1 cellular context compared by ENCODE assay signal in genomic region chr15:49169880-49170597, GRCh38.
TF ChIP-seq lines count a peak whose summit lies in the region.

Gene GALK2 (plus strand): TSS chr15:49170247. CDS start chr15:49170323, 76 bp downstream.

TF ChIP-seq in K562, 482 proteins besides CTCF, POLR2A, EP300 and RAD21 (continued from another document and continues in another):
- TF ChIP-seq SFPQ (IDR thresholded peaks at IDR 0.05; ENCODE audit: low read depth, low read length) (no peak), ZZZ3 (IDR thresholded peaks at IDR 0.05) (no peak), ZNF780A (CRISPR knock-in tag; IDR thresholded peaks at IDR 0.05) (no peak), BCL6 (CRISPR knock-in tag; IDR thresholded peaks at IDR 0.05) (no peak), HDAC8 (tag; IDR thresholded peaks at IDR 0.05) (no peak), SNIP1 (IDR thresholded peaks at IDR 0.05; ENCODE audit: low read depth) (no peak), RBM14 (IDR thresholded peaks at IDR 0.05; ENCODE audit: borderline replicate concordance, insufficient read depth, low read depth, low read length) (no peak), POLR2AphosphoS5 (IDR thresholded peaks at IDR 0.05; ENCODE audit: control insufficient read depth, insufficient read depth, low read depth, low read length) (peak; percentile 93), AFF1 (IDR thresholded peaks at IDR 0.05; ENCODE audit: low read depth in 1 of 2, partially characterized antibody in 2 of 2) (peak; percentile 6 to 68), LEF1 (IDR thresholded peaks at IDR 0.05) (peak; percentile 86; the same call in 1 of the 2 replicates), ZNF143 (CRISPR knock-in tag; IDR thresholded peaks at IDR 0.05) (no peak), PHTF2 (CRISPR knock-in tag; IDR thresholded peaks at IDR 0.05) (no peak), MNT (conservative IDR thresholded peaks at IDR 0.05) (peak; percentile 94 to 97), MEF2D (tag; conservative IDR thresholded peaks at IDR 0.05; ENCODE audit: low read depth) (no peak), ZC3H11A (IDR thresholded peaks at IDR 0.05; ENCODE audit: low read depth, low read length) (no peak), GABPB1 (CRISPR knock-in tag; IDR thresholded peaks at IDR 0.05) (peak; percentile 37; the same call in 1 of the 2 replicates), SAFB (IDR thresholded peaks at IDR 0.05; ENCODE audit: borderline replicate concordance, low read depth, low read length) (no peak), THRB (CRISPR knock-in tag; conservative IDR thresholded peaks at IDR 0.05) (0 out of 2 replicates have a peak, but pooled peaks have one; percentile 5), ZBED1 (IDR thresholded peaks at IDR 0.05) (0 out of 2 replicates have a peak, but pooled peaks have one; percentile 75), MED1 (CRISPR knock-in tag; IDR thresholded peaks at IDR 0.05; ENCODE audit: borderline replicate concordance) (no peak), NCOA4 (IDR thresholded peaks at IDR 0.05; ENCODE audit: partially characterized antibody) (no peak), RBM17 (IDR thresholded peaks at IDR 0.05; ENCODE audit: borderline replicate concordance, low read depth, low read length) (no peak), JUNB (CRISPR knock-in tag; conservative IDR thresholded peaks at IDR 0.05) (no peak), CCNT2 (IDR thresholded peaks at IDR 0.05; ENCODE audit: borderline replicate concordance, extremely low read depth, insufficient read length, low read depth, low read length) (peak; percentile 17), TAL1 (IDR thresholded peaks at IDR 0.05) (no peak), HNRNPLL (IDR thresholded peaks at IDR 0.05; ENCODE audit: low read depth, low read length, poor library complexity, severe bottlenecking) (peak; percentile 90), L3MBTL2 (IDR thresholded peaks at IDR 0.05) (peak; percentile 100), GATAD2A (IDR thresholded peaks at IDR 0.05) (no peak), NFXL1 (CRISPR knock-in tag; IDR thresholded peaks at IDR 0.05) (no peak), ASH1L (IDR thresholded peaks at IDR 0.05; ENCODE audit: borderline replicate concordance, low read depth, partially characterized antibody) (no peak), RNF2 (IDR thresholded peaks at IDR 0.05) (peak; percentile 93), HDAC3 (IDR thresholded peaks at IDR 0.05; ENCODE audit: borderline replicate concordance, partially characterized antibody) (no peak), TCF7L2 (IDR thresholded peaks at IDR 0.05; ENCODE audit: low read depth, low read length) (no peak), TAF9B (IDR thresholded peaks at IDR 0.05; ENCODE audit: partially characterized antibody) (peak; percentile 86), RBFOX2 (IDR thresholded peaks at IDR 0.05; ENCODE audit: low read depth, low read length) (peak; percentile 91), ZNF707 (CRISPR knock-in tag; conservative IDR thresholded peaks at IDR 0.05) (no peak), GABPB2 (CRISPR knock-in tag; conservative IDR thresholded peaks at IDR 0.05) (no peak), ELK3 (CRISPR knock-in tag; IDR thresholded peaks at IDR 0.05) (no peak), RBM25 (IDR thresholded peaks at IDR 0.05; ENCODE audit: low read depth, low read length, severe bottlenecking) (no peak), CGGBP1 (CRISPR knock-in tag; IDR thresholded peaks at IDR 0.05) (no peak), REST (CRISPR knock-in tag; IDR thresholded peaks at IDR 0.05; ENCODE audit: low read depth) (no peak), ZNF175 (CRISPR knock-in tag; IDR thresholded peaks at IDR 0.05; ENCODE audit: low read depth) (peak; percentile 85), ZBTB8A (IDR thresholded peaks at IDR 0.05; ENCODE audit: partially characterized antibody) (no peak), ZNF644 (tag; IDR thresholded peaks at IDR 0.05; ENCODE audit: low read depth) (no peak), SUPT5H (IDR thresholded peaks at IDR 0.05) (peak; percentile 84), ELF2 (CRISPR knock-in tag; IDR thresholded peaks at IDR 0.05) (peak; percentile 80), RAD51 (IDR thresholded peaks at IDR 0.05; ENCODE audit: borderline replicate concordance, low read depth) (peak; percentile 36; the same call in 1 of the 2 replicates), HEY1 (CRISPR knock-in tag; IDR thresholded peaks at IDR 0.05; ENCODE audit: borderline replicate concordance) (no peak), PRMT5 (CRISPR knock-in tag; IDR thresholded peaks at IDR 0.05) (no peak), MCM5 (IDR thresholded peaks at IDR 0.05; ENCODE audit: low read depth) (no peak), ZNF79 (CRISPR knock-in tag; IDR thresholded peaks at IDR 0.05; ENCODE audit: low read depth) (no peak), ZNF696 (CRISPR knock-in tag; conservative IDR thresholded peaks at IDR 0.05) (no peak), RBM15 (IDR thresholded peaks at IDR 0.05; ENCODE audit: insufficient read depth, low read length) (no peak), ATF3 (IDR thresholded peaks at IDR 0.05) (no peak; the same call in 1 of the 2 replicates), ATF3 (CRISPR knock-in tag; conservative IDR thresholded peaks at IDR 0.05) (peak; percentile 64; the same call in 1 of the 2 replicates), ETS1 (conservative IDR thresholded peaks at IDR 0.05; ENCODE audit: control insufficient read depth, low read depth, low read length) (peak; percentile 52; the same call in 1 of the 2 replicates)
